Comparison of ENCODE assay signal across 1 cellular context in genomic region chr2:88053301-88053700, GRCh38.
TF ChIP-seq lines count a peak whose summit lies in the region.

No MANE protein-coding gene starts in this region.

TF ChIP-seq in endothelial cell of umbilical vein, 7 proteins besides CTCF, POLR2A, EP300 and RAD21:
- TF ChIP-seq JUN (IDR thresholded peaks at IDR 0.05; ENCODE audit: borderline replicate concordance, insufficient read depth, insufficient read length, low read depth) = no peak
